ENCODE assay signal across 8 cellular contexts in the genomic region with DNA sequence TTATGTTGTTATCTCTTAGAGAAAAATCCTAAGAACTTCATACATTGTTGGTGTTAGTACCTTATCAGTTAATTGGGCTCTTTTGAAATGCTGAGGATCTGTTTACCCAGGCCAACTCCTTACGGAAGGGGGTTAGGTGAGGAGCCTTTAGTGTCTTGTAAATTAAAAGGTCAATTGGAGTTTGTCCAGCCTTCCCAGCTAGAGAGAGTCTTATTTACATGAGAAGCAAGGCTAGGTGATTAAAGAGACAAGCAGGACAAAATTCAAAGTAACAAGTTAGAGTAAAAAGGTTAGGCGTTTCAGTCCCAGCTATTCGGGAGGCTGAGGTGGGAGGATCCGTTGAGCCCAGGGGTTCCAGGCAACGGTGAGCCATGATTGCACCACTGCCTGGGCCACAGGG. TPM values are rescaled to one million over a fixed set of nuclear protein-coding genes. Genes with fewer than 3 reads are reported as not detected.
"Had no signal": no experiment of that assay in that cellular context is flagged by ENCODE, and none has a peak within 500 bp of the region (broad histone marks: within the 10 kb centered on the region; RNA-seq: fewer than 3 reads in every experiment).

No MANE protein-coding gene starts in this region.

RNA-seq across cellular contexts. Expression of a gene that starts 50.4 kb away (rescaled TPM):
- total RNA-seq: activated CD8-positive, alpha-beta T cell treated with anti-CD3 and anti-CD28 coated beads, Interleukin-2, amount 10 ng/mL, durations not matched to agents 7 days and 5 days; ascending aorta; bronchial epithelial cell; LHCN-M2; MCF 10A; RPMI7951; T-cell; T-helper 2 cell treated with Interferon-gamma antibody and Interleukin-4, amounts not matched to agents 100 ng/mL and 5 ng/mL, for 36 hours had no signal
